ENCODE assay signal across 9 cellular contexts in genomic region chr19:40713939-40714338, GRCh38. TPM values are rescaled to one million over a fixed set of nuclear protein-coding genes. Genes with fewer than 3 reads are reported as not detected.
DNase-seq lines count a peak whose midpoint lies in the region; ATAC-seq and TF ChIP-seq lines count a peak whose summit lies in the region.
"Had no signal": no experiment of that assay in that cellular context is flagged by ENCODE, and none has a peak within 500 bp of the region (broad histone marks: within the 10 kb centered on the region; RNA-seq: fewer than 3 reads in every experiment).

No MANE protein-coding gene starts in this region.

- H3K27ac ChIP-seq in CD4-positive, alpha-beta memory T cell (ENCODE audit: low read depth, low read length): peak overlapping the region; percentile 98
- H3K27ac ChIP-seq in RWPE1: peak overlapping the region; percentile 100
- peak overlapping the region; percentile 98 for H3K27ac ChIP-seq in fibroblast of lung (ENCODE audit: insufficient read depth, low read length)
- H3K27ac ChIP-seq in psoas muscle: no peak overlapping the region

- H3K9me3 ChIP-seq in CD4-positive, alpha-beta memory T cell (ENCODE audit: control insufficient read depth in 1 of 2, low read length in 2 of 2): no peaks in the 10 kb centered on the region
- H3K9me3 ChIP-seq in fibroblast of lung (ENCODE audit: control insufficient read depth, insufficient read depth, low read depth, low read length): no peaks in the 10 kb centered on the region
- no peaks in the 10 kb centered on the region for H3K9me3 ChIP-seq in psoas muscle

- peaks cover 42% of the 10 kb centered on the region for H3K4me1 ChIP-seq in CD4-positive, alpha-beta memory T cell (ENCODE audit: insufficient read depth, low read length)
- H3K4me1 ChIP-seq in fibroblast of lung (ENCODE audit: control insufficient read depth, extremely low read depth, insufficient read depth, low read length) (no peaks in the 10 kb centered on the region), psoas muscle (peaks cover 14% of the 10 kb centered on the region)

- H3K4me3 Mint-ChIP-seq in CD4-positive, alpha-beta memory T cell: peak overlapping the region; percentile 48 to 80 (median 74)

- H3K9ac ChIP-seq in fibroblast of lung (ENCODE audit: insufficient read depth, low read length): peak overlapping the region; percentile 67

- no peaks in the 10 kb centered on the region for H3K27me3 Mint-ChIP-seq in CD4-positive, alpha-beta memory T cell

- peaks cover 32 to 61% (median 47%) of the 10 kb centered on the region in 4 donors for H3K4me1 Mint-ChIP-seq in CD4-positive, alpha-beta memory T cell

- peaks cover 17% of the 10 kb centered on the region for H3K79me2 ChIP-seq in fibroblast of lung (ENCODE audit: control insufficient read depth, insufficient read depth, low read length)

- peak overlapping the region; percentile 29 for H3K4me2 ChIP-seq in fibroblast of lung (ENCODE audit: extremely low read depth, insufficient read depth, low read length)

- DNase-seq in CD4-positive, alpha-beta memory T cell: no peak
- DNase-seq in RWPE1 (ENCODE audit: low spot score) (no peak), fibroblast of lung (ENCODE audit: low read depth in 2 of 2) (no peak), psoas muscle (no peak), pons (ENCODE audit: low spot score) (no peak), kidney glomerular epithelial cell (lab: John Stamatoyannopoulos, UW) (no peak), NCI-H146 (lab: John Stamatoyannopoulos, UW) (no peak)
- DNase-seq: NCI-H2029 had no signal

- H4K20me1 ChIP-seq in fibroblast of lung (ENCODE audit: control insufficient read depth, extremely low read depth, insufficient read depth, low read length): no peaks in the 10 kb centered on the region

- H3K36me3 Mint-ChIP-seq in CD4-positive, alpha-beta memory T cell: peaks cover 20 to 45% of the 10 kb centered on the region in 2 donors

- TF ChIP-seq CTCF in RWPE1 (conservative IDR thresholded peaks at IDR 0.05; ENCODE audit: low read depth) (no peak), fibroblast of lung (conservative IDR thresholded peaks at IDR 0.05 in 1 of 2, IDR thresholded peaks at IDR 0.05 in 1 of 2; ENCODE audit: low read depth in 1 of 2, low read length in 2 of 2) (no peak), psoas muscle (IDR thresholded peaks at IDR 0.05) (no peak)

- CTCF ChIA-PET in CD4-positive, alpha-beta memory T cell (lab: Charles Lee; ENCODE audit: partially characterized antibody): no interaction called here
- CTCF ChIA-PET in RWPE1 (lab: Yijun Ruan, JAX): interaction anchor here (1.4 kb wide), 1 partner anchor 51 kb away, joined by 3 read pairs; no protein-coding TSS in a partner anchor

- H3K9me3 Mint-ChIP-seq in CD4-positive, alpha-beta memory T cell: peaks cover 0 to 1% (median 0%) of the 10 kb centered on the region in 8 donors

- 78 to 89% (median 86%) methylated on average over 11 of the region's 11 CpGs for WGBS in psoas muscle, 3 donors

- no peak for ATAC-seq in psoas muscle
- ATAC-seq in HG02798 (IDR thresholded peaks at IDR 0.05; ENCODE audit: poor library complexity, unreplicated experiment): no peak

- H3K27ac Mint-ChIP-seq in CD4-positive, alpha-beta memory T cell: peak overlapping the region; percentile 80 to 98 (median 90)

- peak overlapping the region in 1 of 2 donors; percentile 78 for H3K4me3 ChIP-seq in CD4-positive, alpha-beta memory T cell (ENCODE audit: low read length in 2 of 2)
- H3K4me3 ChIP-seq in fibroblast of lung (replicated peaks in 1 of 4; ENCODE audit: control extremely low read depth in 1 of 4, insufficient read depth in 1 of 4, low read depth in 3 of 4, low read length in 4 of 4) (peak overlapping the region in 1 of 4 experiments; percentile 70), psoas muscle (peak overlapping the region; percentile 76)

- H2AFZ ChIP-seq in fibroblast of lung (ENCODE audit: low read length): no peak overlapping the region

- H3K36me3 ChIP-seq in CD4-positive, alpha-beta memory T cell (ENCODE audit: insufficient read depth, low read length): no peaks in the 10 kb centered on the region
- H3K36me3 ChIP-seq in fibroblast of lung (ENCODE audit: control insufficient read depth, insufficient read depth, low read length) (peaks cover 5% of the 10 kb centered on the region), psoas muscle (ENCODE audit: insufficient read depth in 1 of 2, low read depth in 1 of 2) (peaks cover 2 to 44% of the 10 kb centered on the region in 2 donors)

- no peaks in the 10 kb centered on the region for H3K27me3 ChIP-seq in CD4-positive, alpha-beta memory T cell (ENCODE audit: insufficient read depth, low read length)
- H3K27me3 ChIP-seq in fibroblast of lung (ENCODE audit: control insufficient read depth, insufficient read depth, low read length): no peaks in the 10 kb centered on the region
- no peaks in the 10 kb centered on the region for H3K27me3 ChIP-seq in psoas muscle (ENCODE audit: insufficient read depth in 3 of 3, low read length in 2 of 3)

- intact Hi-C loops in CD4-positive, alpha-beta memory T cell (cut with micrococcal nuclease): no loop called here
- intact Hi-C loops in psoas muscle (cut with DNase I): loop anchor here in 1 of 2 donors (2.0 kb wide), 1 partner anchor 21 kb away; no protein-coding TSS in a partner anchor

- POLR2A ChIA-PET in CD4-positive, alpha-beta memory T cell (lab: Charles Lee; ENCODE audit: partially characterized antibody): interaction anchor here (0.5 to 1.0 kb wide), 5 partner anchors 37 to 647 kb away, joined by 3 to 4 read pairs (median 3); partner anchors contain the start of genes ACTMAP and SNRPA
- POLR2A ChIA-PET in RWPE1 (lab: Yijun Ruan, JAX; ENCODE audit: low non-redundant PET): no interaction called here

RNA-seq across cellular contexts. Expression of gene COQ8B, which starts 2.7 kb away (rescaled TPM):
- total RNA-seq in CD4-positive, alpha-beta memory T cell: 10 to 100 TPM; 48.0 to 54.7 TPM
- polyA plus RNA-seq in CD4-positive, alpha-beta memory T cell: 10 to 100 TPM; 20.2 to 20.4 TPM
- 28.0 and 43.4 TPM in 2 replicates for total RNA-seq in fibroblast of lung
- 13.7 and 16.7 TPM in 2 replicates for polyA plus RNA-seq in fibroblast of lung
- polyA plus RNA-seq in fibroblast of lung (2012): 17.2 and 24.4 TPM in 2 replicates
- 26.2 and 28.8 TPM in 2 replicates for polyA minus RNA-seq in fibroblast of lung (ENCODE audit: low replicate concordance)
- 10 to 100 TPM in 3 of 4 donors, 1 to 10 TPM in 1; 6.8 to 16.2 (median 13.7) TPM for total RNA-seq in psoas muscle
- 10 to 100 TPM; 13.2 to 43.1 (median 16.1) TPM for polyA plus RNA-seq in psoas muscle

RNA-seq across cellular contexts. Expression of gene ITPKC, which starts 3.0 kb away (rescaled TPM):
- total RNA-seq in CD4-positive, alpha-beta memory T cell: 10 to 100 TPM in 1 of 2 experiments, 1 to 10 TPM in 1; 8.1 to 10.2 TPM
- 1 to 10 TPM; 1.9 to 7.2 TPM for polyA plus RNA-seq in CD4-positive, alpha-beta memory T cell
- 19.5 and 23.1 TPM in 2 replicates for total RNA-seq in fibroblast of lung
- 6.5 TPM in 2 replicates for polyA plus RNA-seq in fibroblast of lung
- 10.3 and 10.6 TPM in 2 replicates for polyA plus RNA-seq in fibroblast of lung (2012)
- polyA minus RNA-seq in fibroblast of lung (ENCODE audit: low replicate concordance): 15.2 and 15.5 TPM in 2 replicates
- 10 to 100 TPM in 3 of 4 donors, 1 to 10 TPM in 1; 6.9 to 16.7 (median 14.2) TPM for total RNA-seq in psoas muscle
- 10 to 100 TPM; 10.2 to 19.2 (median 16.6) TPM for polyA plus RNA-seq in psoas muscle

RNA-seq across cellular contexts. Expression of gene NUMBL, which starts 23.5 kb away (rescaled TPM):
- 10 to 100 TPM; 15.8 to 20.2 TPM for total RNA-seq in CD4-positive, alpha-beta memory T cell
- polyA plus RNA-seq in CD4-positive, alpha-beta memory T cell: 1 to 10 TPM in 1 of 2 donors, under 1 TPM in 1; 0.35 to 1.6 TPM
- total RNA-seq in fibroblast of lung: 30.6 and 33.4 TPM in 2 replicates
- polyA plus RNA-seq in fibroblast of lung: 26.2 and 28.2 TPM in 2 replicates
- polyA plus RNA-seq in fibroblast of lung (2012): 39.8 TPM in 2 replicates
- 45.4 and 48.6 TPM in 2 replicates for polyA minus RNA-seq in fibroblast of lung (ENCODE audit: low replicate concordance)
- total RNA-seq in psoas muscle: 10 to 100 TPM; 12.0 to 13.3 (median 12.9) TPM
- polyA plus RNA-seq in psoas muscle: 1 to 10 TPM; 3.3 to 5.5 (median 4.1) TPM

RNA-seq across cellular contexts. Expression of gene ACTMAP, which starts 36.3 kb away (rescaled TPM):
- 1 to 10 TPM; 5.2 to 5.5 TPM for total RNA-seq in CD4-positive, alpha-beta memory T cell
- polyA plus RNA-seq in CD4-positive, alpha-beta memory T cell: 1 to 10 TPM in 1 of 2 donors, under 1 TPM in 1; 0.26 to 2.8 TPM
- 0.51 and 1.8 TPM in 2 replicates for total RNA-seq in fibroblast of lung
- polyA plus RNA-seq in fibroblast of lung: 2.2 and 2.5 TPM in 2 replicates
- 4.7 and 5.7 TPM in 2 replicates for polyA plus RNA-seq in fibroblast of lung (2012)
- 11.6 and 15.6 TPM in 2 replicates for polyA minus RNA-seq in fibroblast of lung (ENCODE audit: low replicate concordance)
- total RNA-seq in psoas muscle: 10 to 100 TPM in 2 of 4 donors, 1 to 10 TPM in 2; 6.7 to 13.3 (median 9.6) TPM
- 1 to 10 TPM; 5.1 to 8.9 (median 6.6) TPM for polyA plus RNA-seq in psoas muscle

RNA-seq across cellular contexts. Expression of gene SNRPA, which starts 37.1 kb away (rescaled TPM):
- total RNA-seq in CD4-positive, alpha-beta memory T cell: 10 to 100 TPM; 93.3 to 95.7 TPM
- 10 to 100 TPM; 48.8 to 63.9 TPM for polyA plus RNA-seq in CD4-positive, alpha-beta memory T cell
- total RNA-seq in fibroblast of lung: 22.1 and 41.9 TPM in 2 replicates
- 74.4 and 134 TPM in 2 replicates for polyA plus RNA-seq in fibroblast of lung
- 54.5 and 108 TPM in 2 replicates for polyA plus RNA-seq in fibroblast of lung (2012)
- 179 and 323 TPM in 2 replicates for polyA minus RNA-seq in fibroblast of lung (ENCODE audit: low replicate concordance)
- total RNA-seq in psoas muscle: 10 to 100 TPM; 27.5 to 43.6 (median 33.5) TPM
- 10 to 100 TPM; 21.5 to 34.2 (median 22.5) TPM for polyA plus RNA-seq in psoas muscle
